ENCODE assay signal across 10 cellular contexts in the genomic region with DNA sequence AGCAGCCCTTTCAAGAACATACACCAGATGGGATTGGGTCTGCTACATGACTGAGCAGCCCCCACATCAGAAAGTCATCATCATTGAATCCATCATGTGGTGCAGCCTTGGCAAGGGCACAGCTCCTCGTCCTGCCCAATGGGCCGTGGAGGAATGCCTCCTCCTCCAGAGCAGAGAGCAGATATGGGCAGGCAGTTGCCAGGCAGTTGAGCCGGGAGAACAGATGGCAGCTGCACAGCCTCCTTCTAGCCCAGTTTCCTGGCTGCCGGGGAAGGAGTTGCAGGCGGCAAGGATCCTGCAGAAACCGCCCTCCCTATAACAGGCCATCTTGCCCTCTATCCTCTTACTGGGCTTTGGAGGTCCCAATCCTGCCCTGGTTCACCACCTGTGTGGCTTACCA. TPM values are rescaled to one million over a fixed set of nuclear protein-coding genes. Genes with fewer than 3 reads are reported as not detected.
DNase-seq lines count a peak whose midpoint lies in the region; ATAC-seq and TF ChIP-seq lines count a peak whose summit lies in the region.
"Had no signal": no experiment of that assay in that cellular context is flagged by ENCODE, and none has a peak within 500 bp of the region (broad histone marks: within the 10 kb centered on the region; RNA-seq: fewer than 3 reads in every experiment).

No MANE protein-coding gene starts in this region.

- H3K4me1 ChIP-seq in CD8-positive, alpha-beta memory T cell (ENCODE audit: insufficient read depth, low read length): no peaks in the 10 kb centered on the region

- H3K9me3 Mint-ChIP-seq in CD8-positive, alpha-beta memory T cell: no peaks in the 10 kb centered on the region
- H3K9me3 Mint-ChIP-seq in endothelial cell (ENCODE audit: unreplicated experiment): no peaks in the 10 kb centered on the region
- H3K9me3 Mint-ChIP-seq: stimulated activated naive B cell treated with anti-CD40 and anti-IgM and Interleukin-4, amounts not matched to agents 10 μg/mL and 1 μg/mL and 100 μg/mL, for 72 hours had no signal

- H3K27ac ChIP-seq in CD8-positive, alpha-beta memory T cell (ENCODE audit: low read depth, low read length): no peak overlapping the region

- CTCF ChIA-PET in CD8-positive, alpha-beta memory T cell (lab: Charles Lee): no interaction called here

- H3K36me3 Mint-ChIP-seq in CD8-positive, alpha-beta memory T cell: no peaks in the 10 kb centered on the region
- no peaks in the 10 kb centered on the region for H3K36me3 Mint-ChIP-seq in endothelial cell (ENCODE audit: low read depth, unreplicated experiment)
- H3K36me3 Mint-ChIP-seq: stimulated activated naive B cell treated with anti-CD40 and anti-IgM and Interleukin-4, amounts not matched to agents 10 μg/mL and 1 μg/mL and 100 μg/mL, for 72 hours had no signal

- no peaks in the 10 kb centered on the region for H3K27me3 ChIP-seq in CD8-positive, alpha-beta memory T cell (ENCODE audit: insufficient read depth, low read length, poor library complexity, severe bottlenecking)

- ATAC-seq in HG03175 (IDR thresholded peaks at IDR 0.05; ENCODE audit: unreplicated experiment): no peak
- ATAC-seq: stimulated activated naive B cell treated with anti-CD40 and anti-IgM and Interleukin-4, amounts not matched to agents 10 μg/mL and 1 μg/mL and 100 μg/mL, for 72 hours had no signal

- TF ChIP-seq CTCF in epithelial cell of proximal tubule (conservative IDR thresholded peaks at IDR 0.05; ENCODE audit: low read depth, low read length) (peak; percentile 40), endothelial cell (IDR thresholded peaks at IDR 0.05; ENCODE audit: unreplicated experiment) (no peak)

- no peak overlapping the region for H3K4me3 ChIP-seq in epithelial cell of proximal tubule (ENCODE audit: low read depth, low read length)
- no peak overlapping the region for H3K4me3 ChIP-seq in CD8-positive, alpha-beta memory T cell (ENCODE audit: low read length)
- H3K4me3 ChIP-seq: smooth muscle cell had no signal

- no peaks in the 10 kb centered on the region for H3K4me1 Mint-ChIP-seq in CD8-positive, alpha-beta memory T cell
- no peaks in the 10 kb centered on the region for H3K4me1 Mint-ChIP-seq in endothelial cell (ENCODE audit: unreplicated experiment)
- H3K4me1 Mint-ChIP-seq: stimulated activated naive B cell treated with anti-CD40 and anti-IgM and Interleukin-4, amounts not matched to agents 10 μg/mL and 1 μg/mL and 100 μg/mL, for 72 hours had no signal

- H3K4me3 Mint-ChIP-seq in CD8-positive, alpha-beta memory T cell: no peak overlapping the region
- H3K4me3 Mint-ChIP-seq in endothelial cell (ENCODE audit: unreplicated experiment): no peak overlapping the region
- H3K4me3 Mint-ChIP-seq: stimulated activated naive B cell treated with anti-CD40 and anti-IgM and Interleukin-4, amounts not matched to agents 10 μg/mL and 1 μg/mL and 100 μg/mL, for 72 hours had no signal

- H3K36me3 ChIP-seq in CD8-positive, alpha-beta memory T cell (ENCODE audit: insufficient read depth, low read length): no peaks in the 10 kb centered on the region

- peak; percentile 43 for DNase-seq in ELF-1 (ENCODE audit: low read depth, low spot score)
- DNase-seq in NCI-H524 (lab: John Stamatoyannopoulos, UW): peak; percentile 94 to 98
- no peak for DNase-seq in epithelial cell of proximal tubule (ENCODE audit: low read depth)
- peak in 9 of 10 donors; percentile 27 to 96 (median 78) for DNase-seq in posterior cingulate gyrus
- no peak for DNase-seq in Kasumi-1 (lab: John Stamatoyannopoulos, UW)
- DNase-seq in CD8-positive, alpha-beta memory T cell: no peak
- no peak for DNase-seq in endothelial cell (ENCODE audit: low spot score)
- DNase-seq: stimulated activated naive B cell treated with anti-CD40 and anti-IgM and Interleukin-4, amounts not matched to agents 10 μg/mL and 1 μg/mL and 100 μg/mL, for 72 hours had no signal

- no peaks in the 10 kb centered on the region for H3K9me3 ChIP-seq in CD8-positive, alpha-beta memory T cell (ENCODE audit: low read length)

- POLR2A ChIA-PET in CD8-positive, alpha-beta memory T cell (lab: Charles Lee): no interaction called here

- peaks cover 14 to 25% of the 10 kb centered on the region in 2 donors for H3K27me3 Mint-ChIP-seq in CD8-positive, alpha-beta memory T cell
- peaks cover 1% of the 10 kb centered on the region for H3K27me3 Mint-ChIP-seq in endothelial cell (ENCODE audit: unreplicated experiment)

- intact Hi-C loops in posterior cingulate gyrus (cut with DNase I): no loop called here

- H3K27ac Mint-ChIP-seq in CD8-positive, alpha-beta memory T cell: no peak overlapping the region
- H3K27ac Mint-ChIP-seq in endothelial cell (ENCODE audit: unreplicated experiment): no peak overlapping the region
- H3K27ac Mint-ChIP-seq: stimulated activated naive B cell treated with anti-CD40 and anti-IgM and Interleukin-4, amounts not matched to agents 10 μg/mL and 1 μg/mL and 100 μg/mL, for 72 hours had no signal

RNA-seq across cellular contexts. Expression of gene ZFAND3, which starts 11.9 kb away (rescaled TPM):
- total RNA-seq in epithelial cell of proximal tubule (18.7 and 23.2 TPM in 2 replicates), endothelial cell (ENCODE audit: unreplicated experiment) (96.3 TPM)
- total RNA-seq in CD8-positive, alpha-beta memory T cell: 10 to 100 TPM; 29.1 to 29.4 TPM
- 5.2 TPM for polyA plus RNA-seq in CD8-positive, alpha-beta memory T cell

Comparison
In these comparisons a context has a peak if more than half of its experiments do, and no peak if none do; other contexts are left out.
1. DNase-seq: peak in ELF-1 (single experiment), NCI-H524 (2 of 2) and posterior cingulate gyrus (9 of 10); none in epithelial cell of proximal tubule (single experiment), Kasumi-1 (0 of 2), CD8-positive, alpha-beta memory T cell (0 of 5) and endothelial cell (single experiment).